28 cellular contexts compared by ENCODE assay signal in genomic region chr12:28240853-28241252, GRCh38.
"Had no signal": no experiment of that assay in that cellular context is flagged by ENCODE, and none has a peak within 500 bp of the region (broad histone marks: within the 10 kb centered on the region; RNA-seq: fewer than 3 reads in every experiment).

No MANE protein-coding gene starts in this region.

- H3K27me3 ChIP-seq: stomach, suprapubic skin, testis, thyroid gland, tibial artery, tibial nerve, transverse colon, upper lobe of left lung, upper lobe of right lung, uterus, vagina had no signal

- H3K27me3 Mint-ChIP-seq: stimulated activated memory B cell treated with anti-CD40 and anti-IgM and Interleukin-4, amounts not matched to agents 10 μg/mL and 1 μg/mL and 100 μg/mL, for 72 hours; stimulated activated naive B cell treated with anti-CD40 and anti-IgM and Interleukin-4, amounts not matched to agents 10 μg/mL and 1 μg/mL and 100 μg/mL, for 72 hours; stimulated activated naive CD8-positive, alpha-beta T cell treated with anti-CD3 and anti-CD28 coated beads, Interleukin-15, amount 100 ng/mL, for 72 hours; stimulated activated naive CD8-positive, alpha-beta T cell treated with anti-CD3 and anti-CD28 coated beads, Interleukin-15, Interleukin-2, amounts not matched to agents 100 ng/mL and 50 ng/mL, for 24 hours; type B pancreatic cell had no signal

- DNase-seq: stimulated activated CD4-positive, alpha-beta T cell treated with anti-CD3 and anti-CD28 coated beads, Interleukin-2, amount 100 ng/mL, for 48 hours; stimulated activated CD4-positive, alpha-beta T cell treated with anti-CD3 and anti-CD28 coated beads, Interleukin-4, amount 100 ng/mL, for 1 hour; stimulated activated CD4-positive, alpha-beta T cell treated with anti-CD3 and anti-CD28 coated beads, Interleukin-4, amount 100 ng/mL, for 24 hours; stimulated activated CD4-positive, alpha-beta T cell treated with anti-CD3 and anti-CD28 coated beads, Interleukin-4, amount 100 ng/mL, for 4 hours; stimulated activated CD8-positive, alpha-beta memory T cell treated with anti-CD3 and anti-CD28 coated beads, Interleukin-4, amount 100 ng/mL, for 48 hours; stimulated activated naive B cell treated with anti-CD40 and anti-IgM and Interleukin-4, amounts not matched to agents 10 μg/mL and 1 μg/mL and 100 μg/mL, for 72 hours; stimulated activated naive CD4-positive, alpha-beta T cell; stimulated activated naive CD4-positive, alpha-beta T cell treated with Interleukin-2 at 50 U/mL for 16 hours; stimulated activated naive CD8-positive, alpha-beta T cell treated with anti-CD3 and anti-CD28 coated beads, Interleukin-15, amount 100 ng/mL, for 72 hours; stimulated activated naive CD8-positive, alpha-beta T cell treated with anti-CD3 and anti-CD28 coated beads, Interleukin-15, Interleukin-2, amounts not matched to agents 100 U/mL and 50 U/mL, for 24 hours; stomach; substantia nigra; testis; thyroid gland; tibial artery; transverse colon; upper lobe of left lung; upper lobe of right lung; uterus had no signal

- H3K36me3 Mint-ChIP-seq: stimulated activated effector memory CD8-positive, alpha-beta T cell treated with anti-CD3 and anti-CD28 coated beads, Interleukin-12 subunit alpha, Interleukin-12 subunit beta, amount 100 ng/mL, for 72 hours had no signal

- H3K27ac Mint-ChIP-seq: stimulated activated effector memory CD8-positive, alpha-beta T cell treated with anti-CD3 and anti-CD28 coated beads, Interleukin-12 subunit alpha, Interleukin-12 subunit beta, amount 100 ng/mL, for 72 hours; stimulated activated memory B cell treated with anti-CD40 and anti-IgM and Interleukin-4, amounts not matched to agents 10 μg/mL and 1 μg/mL and 100 μg/mL, for 72 hours; stimulated activated naive B cell treated with anti-CD40 and anti-IgM and Interleukin-4, amounts not matched to agents 10 μg/mL and 1 μg/mL and 100 μg/mL, for 72 hours; stimulated activated naive CD8-positive, alpha-beta T cell treated with anti-CD3 and anti-CD28 coated beads, Interleukin-15, amount 100 ng/mL, for 72 hours; stimulated activated naive CD8-positive, alpha-beta T cell treated with anti-CD3 and anti-CD28 coated beads, Interleukin-15, Interleukin-2, amounts not matched to agents 100 ng/mL and 50 ng/mL, for 24 hours; type B pancreatic cell had no signal

- H3K9me3 ChIP-seq: stomach, suprapubic skin, testis, thoracic aorta, thyroid gland, tibial artery, tibial nerve, transverse colon, upper lobe of left lung, upper lobe of right lung, uterus, vagina had no signal

- H3K4me3 ChIP-seq: stomach, suprapubic skin, testis, thoracic aorta, thyroid gland, tibial artery, tibial nerve, transverse colon, upper lobe of left lung, upper lobe of right lung, uterus, vagina had no signal

- H3K4me3 Mint-ChIP-seq: stimulated activated effector memory CD8-positive, alpha-beta T cell treated with anti-CD3 and anti-CD28 coated beads, Interleukin-12 subunit alpha, Interleukin-12 subunit beta, amount 100 ng/mL, for 72 hours; stimulated activated memory B cell treated with anti-CD40 and anti-IgM and Interleukin-4, amounts not matched to agents 10 μg/mL and 1 μg/mL and 100 μg/mL, for 72 hours; stimulated activated naive B cell treated with anti-CD40 and anti-IgM and Interleukin-4, amounts not matched to agents 10 μg/mL and 1 μg/mL and 100 μg/mL, for 72 hours; stimulated activated naive CD8-positive, alpha-beta T cell treated with anti-CD3 and anti-CD28 coated beads, Interleukin-15, amount 100 ng/mL, for 72 hours; stimulated activated naive CD8-positive, alpha-beta T cell treated with anti-CD3 and anti-CD28 coated beads, Interleukin-15, Interleukin-2, amounts not matched to agents 100 ng/mL and 50 ng/mL, for 24 hours; type B pancreatic cell had no signal

- H3K36me3 ChIP-seq: stomach, suprapubic skin, thoracic aorta, thyroid gland, tibial artery, tibial nerve, transverse colon, upper lobe of left lung, upper lobe of right lung, uterus, vagina had no signal

- FAIRE-seq: urothelium cell line had no signal

- H3K4me1 ChIP-seq: suprapubic skin, testis, thyroid gland, tibial artery, tibial nerve, transverse colon, upper lobe of left lung, upper lobe of right lung, uterus, vagina had no signal

- H3K27ac ChIP-seq: stomach, suprapubic skin, testis, thoracic aorta, thyroid gland, tibial artery, tibial nerve, transverse colon, upper lobe of left lung, upper lobe of right lung, uterus, vagina had no signal

- H3K9me3 Mint-ChIP-seq: stimulated activated memory B cell treated with anti-CD40 and anti-IgM and Interleukin-4, amounts not matched to agents 10 μg/mL and 1 μg/mL and 100 μg/mL, for 72 hours; stimulated activated naive CD8-positive, alpha-beta T cell treated with anti-CD3 and anti-CD28 coated beads, Interleukin-15, Interleukin-2, amounts not matched to agents 100 ng/mL and 50 ng/mL, for 24 hours; type B pancreatic cell had no signal

- ATAC-seq: stimulated activated effector memory CD8-positive, alpha-beta T cell treated with anti-CD3 and anti-CD28 coated beads, Interleukin-12 subunit alpha, Interleukin-12 subunit beta, amount 100 ng/mL, for 72 hours; stimulated activated memory B cell treated with anti-CD40 and anti-IgM and Interleukin-4, amounts not matched to agents 10 μg/mL and 1 μg/mL and 100 μg/mL, for 72 hours; stimulated activated naive B cell treated with anti-CD40 and anti-IgM and Interleukin-4, amounts not matched to agents 10 μg/mL and 1 μg/mL and 100 μg/mL, for 72 hours; stimulated activated naive CD8-positive, alpha-beta T cell treated with anti-CD3 and anti-CD28 coated beads, Interleukin-15, amount 100 ng/mL, for 72 hours; stimulated activated naive CD8-positive, alpha-beta T cell treated with anti-CD3 and anti-CD28 coated beads, Interleukin-15, Interleukin-2, amounts not matched to agents 100 U/mL and 50 U/mL, for 24 hours; upper lobe of right lung had no signal
